Comparison of ENCODE assay signal across 8 cellular contexts in genomic region chr19:18291590-18292459, GRCh38. TPM values are rescaled to one million over a fixed set of nuclear protein-coding genes. Genes with fewer than 3 reads are reported as not detected.
DNase-seq lines count a peak whose midpoint lies in the region; ATAC-seq and TF ChIP-seq lines count a peak whose summit lies in the region.

No MANE protein-coding gene starts in this region.

- no peak for TF ChIP-seq CTCF in NB4 (IDR thresholded peaks at IDR 0.05; ENCODE audit: low read depth, low read length)
- no peak for TF ChIP-seq CTCF in coronary artery (IDR thresholded peaks at IDR 0.05)

- H3K4me3 ChIP-seq in NB4 (ENCODE audit: low read depth, low read length) = peak overlapping the region; percentile 61
- H3K4me3 ChIP-seq in coronary artery = peak overlapping the region; percentile 81

- peak overlapping the region; percentile 97 to 100 for H3K27ac ChIP-seq in coronary artery

- in situ Hi-C loops in Caki2 (cut with HindIII; ENCODE audit: low pct_unique_long_range_greater_than_20kb, low sequenced_read_pairs) = no loop called here

- DNase-seq in Caki2 (ENCODE audit: low read depth) (peak; percentile 83), NB4 (ENCODE audit: low read depth) (peak; percentile 96), coronary artery (ENCODE audit: low spot score) (peak; percentile 92), left lobe of liver (ENCODE audit: low spot score) (peak; percentile 81)
- DNase-seq in activated CD4-positive, alpha-beta T cell treated with anti-CD3 and anti-CD28 coated beads for 4 hours = peak; percentile 76 to 87
- peak; percentile 79 for DNase-seq in stimulated activated CD4-positive, alpha-beta T cell treated with anti-CD3 and anti-CD28 coated beads, Interleukin-2, amount 100 ng/mL, for 4 hours (ENCODE audit: low read depth)

- ATAC-seq in GM21447 (IDR thresholded peaks at IDR 0.05; ENCODE audit: unreplicated experiment) (peak; percentile 49), left lobe of liver (peak; percentile 73), HG02973 (IDR thresholded peaks at IDR 0.05; ENCODE audit: unreplicated experiment) (no peak)

- TF ChIP-seq POLR2A in NB4 (IDR thresholded peaks at IDR 0.05; ENCODE audit: extremely low read depth, insufficient read length) = peak; percentile 49

RNA-seq across cellular contexts. Expression of gene JUND, which starts 10.4 kb away (rescaled TPM):
- total RNA-seq in Caki2 (2014; rRNA removed; shearing (Covaris generic); ENCODE audit: low replicate concordance) = 115 and 120 TPM in 2 replicates
- 47.4 TPM for total RNA-seq in left lobe of liver

RNA-seq across cellular contexts. Expression of gene IQCN, which starts 17.6 kb away (rescaled TPM):
- not detected in 2 replicates for total RNA-seq in Caki2 (2014; rRNA removed; shearing (Covaris generic); ENCODE audit: low replicate concordance)
- total RNA-seq in left lobe of liver = 2.8 TPM

RNA-seq across cellular contexts. Expression of gene LSM4, which starts 31.1 kb away (rescaled TPM):
- 828 and 869 TPM in 2 replicates for total RNA-seq in Caki2 (2014; rRNA removed; shearing (Covaris generic); ENCODE audit: low replicate concordance)
- total RNA-seq in left lobe of liver = 53.3 TPM

RNA-seq across cellular contexts. Expression of gene PGPEP1, which starts 48.6 kb away (rescaled TPM):
- 15.4 and 17.8 TPM in 2 replicates for total RNA-seq in Caki2 (2014; rRNA removed; shearing (Covaris generic); ENCODE audit: low replicate concordance)
- total RNA-seq in left lobe of liver = 62.4 TPM

Comparison
In these comparisons a context has a peak if more than half of its experiments do, and no peak if none do; other contexts are left out.
1. RNA of gene LSM4, which starts 31.1 kb away (total RNA-seq): 828 to 869 TPM in Caki2; 53.3 TPM in left lobe of liver (single experiment); every median in the first group is over 10 times any median in the second.
2. Peak in every context shown above with its lines, with median percentiles within 50 percentile points of each other: DNase-seq.